In the genomic region with DNA sequence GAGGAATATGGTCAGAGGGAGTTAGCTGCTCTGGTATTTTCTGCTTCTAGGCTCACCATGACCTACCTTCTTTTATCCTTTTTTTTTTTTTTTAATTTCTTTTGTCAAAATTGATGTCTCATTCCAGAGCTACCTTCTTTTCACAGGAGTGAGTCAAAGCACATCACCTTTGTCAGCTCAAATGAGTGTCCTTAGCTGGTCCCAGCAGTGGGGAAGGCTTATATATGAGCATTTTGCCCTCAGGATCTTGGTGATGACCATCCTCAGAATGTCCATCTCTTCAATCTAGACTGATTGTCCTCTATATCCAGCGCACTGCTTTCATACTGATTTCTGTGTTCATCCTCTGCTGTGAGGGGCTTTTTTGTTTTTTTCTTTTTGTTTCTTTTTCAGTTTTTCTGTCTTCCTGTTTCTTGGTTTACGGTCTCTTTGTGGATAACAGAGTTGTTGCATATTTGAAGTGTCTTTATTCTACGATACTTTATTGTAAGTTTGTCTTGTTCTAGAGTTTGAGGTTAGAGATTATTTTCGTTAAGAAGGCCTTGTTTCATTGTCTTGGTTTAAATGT, we compare ENCODE assay signal across 16 cellular contexts. TPM values are rescaled to one million over a fixed set of nuclear protein-coding genes. Genes with fewer than 3 reads are reported as not detected.
DNase-seq lines count a peak whose midpoint lies in the region; ATAC-seq and TF ChIP-seq lines count a peak whose summit lies in the region.
"Had no signal": no experiment of that assay in that cellular context is flagged by ENCODE, and none has a peak within 500 bp of the region (broad histone marks: within the 10 kb centered on the region; RNA-seq: fewer than 3 reads in every experiment).

No MANE protein-coding gene starts in this region.

- H2BK120ac ChIP-seq in trophoblast cell (ENCODE audit: insufficient read depth, low read length, poor library complexity) = no peak overlapping the region

- no peaks in the 10 kb centered on the region for H3K9me3 Mint-ChIP-seq in CD8-positive, alpha-beta memory T cell
- no peaks in the 10 kb centered on the region for H3K9me3 Mint-ChIP-seq in chondrocyte (ENCODE audit: low read depth)

- no peaks in the 10 kb centered on the region for H3K9me2 ChIP-seq in PC-3 (replicated peaks; ENCODE audit: low read length)

- H3K9ac ChIP-seq in PC-3 (ENCODE audit: low read length) = no peak overlapping the region
- no peak overlapping the region for H3K9ac ChIP-seq in trophoblast cell (ENCODE audit: low read length)

- H2BK12ac ChIP-seq in trophoblast cell (ENCODE audit: low read length) = no peak overlapping the region

- no peaks in the 10 kb centered on the region for H3K27me3 Mint-ChIP-seq in CD8-positive, alpha-beta memory T cell
- no peaks in the 10 kb centered on the region for H3K27me3 Mint-ChIP-seq in chondrocyte (ENCODE audit: low read depth)

- intact Hi-C loops in PC-3 (cut with micrococcal nuclease) (no loop called here), upper lobe of right lung (cut with DNase I) (no loop called here)

- no peak overlapping the region for H3K18ac ChIP-seq in trophoblast cell (ENCODE audit: low read length)

- H3K23ac ChIP-seq in trophoblast cell (ENCODE audit: low read length) = no peak overlapping the region

- H3K79me1 ChIP-seq in trophoblast cell (ENCODE audit: low read length) = no peaks in the 10 kb centered on the region

- no peak overlapping the region for H2AK5ac ChIP-seq in trophoblast cell (ENCODE audit: low read length)

- H3K79me2 ChIP-seq in PC-3 (ENCODE audit: low read length) (peaks cover 58% of the 10 kb centered on the region), trophoblast cell (ENCODE audit: control insufficient read depth, insufficient read depth, low read length, poor library complexity) (peaks cover 2% of the 10 kb centered on the region)

- no peak overlapping the region for H3K4ac ChIP-seq in trophoblast cell (ENCODE audit: low read depth, low read length)

- no TSS peak for BruUV-seq in PC-3 (replicated peaks; lab: Mats Ljungman, UMichigan)

- H3K9me3 ChIP-seq in CD8-positive, alpha-beta memory T cell (ENCODE audit: low read length) = no peaks in the 10 kb centered on the region
- H3K9me3 ChIP-seq in PC-3 (ENCODE audit: low read length) (no peaks in the 10 kb centered on the region), trophoblast cell (ENCODE audit: insufficient read depth, low read depth, low read length) (no peaks in the 10 kb centered on the region), upper lobe of right lung (no peaks in the 10 kb centered on the region)
- H3K9me3 ChIP-seq: Caco-2, right atrium auricular region had no signal

- ATAC-seq in PC-3 = no peak
- no peak for ATAC-seq in upper lobe of right lung
- no peak for ATAC-seq in HG03521 (IDR thresholded peaks at IDR 0.05; ENCODE audit: unreplicated experiment)
- ATAC-seq in HG03442 (IDR thresholded peaks at IDR 0.05; ENCODE audit: unreplicated experiment) = no peak

- CTCF ChIA-PET in CD8-positive, alpha-beta memory T cell (lab: Charles Lee) = interaction anchor here (1.0 to 2.0 kb wide), 4 partner anchors 16 to 101 kb away, joined by 3 to 6 read pairs (median 4); no protein-coding TSS in a partner anchor
- CTCF ChIA-PET in PC-3 (lab: Charles Lee) = no interaction called here

- no peak overlapping the region for H2AFZ ChIP-seq in PC-3 (ENCODE audit: low read length)
- no peak overlapping the region for H2AFZ ChIP-seq in trophoblast cell (ENCODE audit: insufficient read depth, low read length, poor library complexity)

- H4K20me1 ChIP-seq in PC-3 (ENCODE audit: low read length) = 0 out of 2 replicates have a peak, but pooled peaks cover 4% of the 10 kb centered on the region

- H4K12ac ChIP-seq in trophoblast cell (ENCODE audit: low read depth, low read length) = no peak overlapping the region

- no CpG with 5 or more reads among the region's 4 CpGs for WGBS in trophoblast cell (ENCODE audit: extremely low coverage, insufficient coverage, insufficient read length)

- TF ChIP-seq CTCF in PC-3 (conservative IDR thresholded peaks at IDR 0.05; ENCODE audit: low read depth, low read length) (no peak), chondrocyte (IDR thresholded peaks at IDR 0.05) (no peak), upper lobe of right lung (IDR thresholded peaks at IDR 0.05) (no peak)

- H3K4me1 Mint-ChIP-seq in CD8-positive, alpha-beta memory T cell = peaks cover 38 to 66% (median 62%) of the 10 kb centered on the region in 3 donors
- peaks cover 32% of the 10 kb centered on the region for H3K4me1 Mint-ChIP-seq in chondrocyte (ENCODE audit: low read depth)

- H3K4me3 Mint-ChIP-seq in CD8-positive, alpha-beta memory T cell = peak overlapping the region; percentile 66 to 81 (median 77)
- H3K4me3 Mint-ChIP-seq in chondrocyte (ENCODE audit: unreplicated experiment) = no peak overlapping the region

- no peak overlapping the region for H3K4me2 ChIP-seq in PC-3 (ENCODE audit: low read length)
- no peak overlapping the region for H3K4me2 ChIP-seq in trophoblast cell (ENCODE audit: low read length)

- no peak overlapping the region for H2BK5ac ChIP-seq in trophoblast cell (ENCODE audit: low read depth, low read length, poor library complexity)

- H4K8ac ChIP-seq in trophoblast cell (ENCODE audit: low read depth, low read length) = no peak overlapping the region

- H3K36me3 ChIP-seq in CD8-positive, alpha-beta memory T cell (ENCODE audit: insufficient read depth, low read length) = no peaks in the 10 kb centered on the region
- no peaks in the 10 kb centered on the region for H3K36me3 ChIP-seq in PC-3 (ENCODE audit: low read depth, low read length)
- peaks cover 3 to 5% of the 10 kb centered on the region in 2 experiments for H3K36me3 ChIP-seq in trophoblast cell (ENCODE audit: control insufficient read depth in 1 of 2, insufficient read depth in 2 of 2, low read length in 2 of 2)
- H3K36me3 ChIP-seq in upper lobe of right lung = no peaks in the 10 kb centered on the region
- H3K36me3 ChIP-seq: right atrium auricular region had no signal

- peak overlapping the region; percentile 36 for H3K27ac ChIP-seq in CD8-positive, alpha-beta memory T cell (ENCODE audit: low read depth, low read length)
- H3K27ac ChIP-seq in PC-3 (ENCODE audit: low read length) (no peak overlapping the region), trophoblast cell (ENCODE audit: low read depth, low read length) (no peak overlapping the region), upper lobe of right lung (no peak overlapping the region)
- H3K27ac ChIP-seq: right atrium auricular region had no signal

- peaks cover 0 to 5% (median 0%) of the 10 kb centered on the region in 3 donors for H3K36me3 Mint-ChIP-seq in CD8-positive, alpha-beta memory T cell
- peaks cover 4% of the 10 kb centered on the region for H3K36me3 Mint-ChIP-seq in chondrocyte (ENCODE audit: low read depth)

- H3K27me3 ChIP-seq in CD8-positive, alpha-beta memory T cell (ENCODE audit: insufficient read depth, low read length, poor library complexity, severe bottlenecking) = no peaks in the 10 kb centered on the region
- no peaks in the 10 kb centered on the region for H3K27me3 ChIP-seq in PC-3 (ENCODE audit: low read length)
- no peaks in the 10 kb centered on the region for H3K27me3 ChIP-seq in trophoblast cell (ENCODE audit: insufficient read depth, low read length)
- no peaks in the 10 kb centered on the region for H3K27me3 ChIP-seq in upper lobe of right lung
- H3K27me3 ChIP-seq: right atrium auricular region had no signal

- H3K27ac Mint-ChIP-seq in CD8-positive, alpha-beta memory T cell = peak overlapping the region; percentile 75 to 98 (median 89)
- H3K27ac Mint-ChIP-seq in chondrocyte (ENCODE audit: unreplicated experiment) = peak overlapping the region; percentile 81

- peaks cover 40% of the 10 kb centered on the region for H3K4me1 ChIP-seq in CD8-positive, alpha-beta memory T cell (ENCODE audit: insufficient read depth, low read length)
- peaks cover 22% of the 10 kb centered on the region for H3K4me1 ChIP-seq in PC-3 (ENCODE audit: insufficient read depth, low read length)
- peaks cover 0 to 2% of the 10 kb centered on the region in 2 experiments for H3K4me1 ChIP-seq in trophoblast cell (ENCODE audit: control insufficient read depth in 1 of 2, insufficient read depth in 2 of 2, low read length in 2 of 2)
- peaks cover 6% of the 10 kb centered on the region for H3K4me1 ChIP-seq in upper lobe of right lung
- H3K4me1 ChIP-seq: Caco-2, right atrium auricular region had no signal

- peaks cover 11% of the 10 kb centered on the region for H3F3A ChIP-seq in PC-3 (ENCODE audit: low read length, unreplicated experiment)

- DNase-seq in CD8-positive, alpha-beta memory T cell = peak in 2 of 5 donors; percentile 21 to 45
- peak; percentile 1 for DNase-seq in PC-3
- no peak for DNase-seq in chondrocyte (ENCODE audit: low spot score)
- DNase-seq in trophoblast cell = peak; percentile 6 to 23
- DNase-seq in upper lobe of right lung = no peak
- DNase-seq: Caco-2; effector CD8-positive, alpha-beta T cell; kidney glomerular epithelial cell; NCI-H2029 treated with DMSO at 0.1 percent for 48 hours; NCI-H82; Right ventricle myocardium superior; stimulated activated CD4-positive, alpha-beta T cell treated with anti-CD3 and anti-CD28 coated beads, Interleukin-4, amount 100 ng/mL, for 24 hours; stimulated activated naive CD4-positive, alpha-beta T cell treated with Interleukin-2 at 50 U/mL for 16 hours had no signal

- peak overlapping the region; percentile 33 for H3K4me3 ChIP-seq in CD8-positive, alpha-beta memory T cell (ENCODE audit: low read length)
- H3K4me3 ChIP-seq in PC-3 (ENCODE audit: low read length) (no peak overlapping the region), trophoblast cell (ENCODE audit: low read depth, low read length) (no peak overlapping the region), upper lobe of right lung (no peak overlapping the region)
- H3K4me3 ChIP-seq: right atrium auricular region had no signal

- H4K91ac ChIP-seq in trophoblast cell (ENCODE audit: low read depth, low read length) = no peak overlapping the region

- no peak overlapping the region for H3K14ac ChIP-seq in trophoblast cell (ENCODE audit: low read length)

- POLR2A ChIA-PET in CD8-positive, alpha-beta memory T cell (lab: Charles Lee) = interaction anchor here (0.6 to 0.9 kb wide), 5 partner anchors 24 to 385 kb away, joined by 3 to 5 read pairs (median 3); no protein-coding TSS in a partner anchor
- POLR2A ChIA-PET in PC-3 (lab: Charles Lee; ENCODE audit: unreplicated experiment) = no interaction called here

RNA-seq across cellular contexts. Expression of gene CBFB, which starts 24.9 kb away (rescaled TPM):
- total RNA-seq in CD8-positive, alpha-beta memory T cell = 100 to 1,000 TPM; 132 to 141 TPM
- polyA plus RNA-seq in CD8-positive, alpha-beta memory T cell = 100 TPM
- total RNA-seq in PC-3 (2014; rRNA removed) = 50.6 and 103 TPM in 2 replicates
- 56.6 to 62.7 TPM (median 61.3 TPM) in 3 replicates for total RNA-seq in chondrocyte
- polyA plus RNA-seq in trophoblast cell (2013) = 61.5 and 63.3 TPM in 2 replicates
- 63.0 TPM for total RNA-seq in upper lobe of right lung

RNA-seq across cellular contexts. Expression of gene PHAF1, which starts 55.9 kb away (rescaled TPM):
- 10 to 100 TPM; 20.2 to 21.2 TPM for total RNA-seq in CD8-positive, alpha-beta memory T cell
- polyA plus RNA-seq in CD8-positive, alpha-beta memory T cell = 14.7 TPM
- total RNA-seq in PC-3 (2014; rRNA removed) = 12.4 and 18.8 TPM in 2 replicates
- total RNA-seq in chondrocyte = 14.0 to 18.2 TPM (median 14.9 TPM) in 3 replicates
- 13.2 and 13.6 TPM in 2 replicates for polyA plus RNA-seq in trophoblast cell (2013)
- total RNA-seq in upper lobe of right lung = 16.4 TPM

Comparison
In these comparisons a context has a peak if more than half of its experiments do, and no peak if none do; other contexts are left out.
1. DNase-seq: peak in PC-3 (single experiment) and trophoblast cell (2 of 2); none in chondrocyte (single experiment) and upper lobe of right lung (single experiment).